In the genomic region with DNA sequence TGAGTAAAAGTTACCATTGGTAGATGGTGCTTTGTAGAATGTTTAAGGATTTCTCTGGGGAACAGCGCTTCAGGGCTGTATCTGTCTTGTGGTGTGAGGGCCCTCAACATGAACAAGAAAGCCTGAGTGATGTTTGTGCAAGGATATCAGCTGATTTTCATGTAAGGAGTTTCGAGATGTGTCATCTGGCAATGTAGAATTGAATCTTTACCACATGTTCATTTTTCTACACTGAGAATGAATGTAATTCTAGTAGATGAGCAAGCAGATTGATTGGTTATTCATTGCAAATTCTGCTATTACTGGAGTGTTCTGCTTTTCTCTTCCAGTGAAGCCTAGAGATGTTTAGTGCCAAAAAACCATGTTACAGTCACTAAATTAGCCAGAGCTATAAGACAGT, we compare ENCODE assay signal across 9 cellular contexts.
A peak's percentile ranks its signal among the peaks of the same experiment; 100 is the strongest.
DNase-seq lines count a peak whose midpoint lies in the region; ATAC-seq, FAIRE-seq and TF ChIP-seq lines count a peak whose summit lies in the region.
"Had no signal": no experiment of that assay in that cellular context is flagged by ENCODE, and none has a peak within 500 bp of the region (broad histone marks: within the 10 kb centered on the region; RNA-seq: fewer than 3 reads in every experiment).

No MANE protein-coding gene starts in this region.

- no peak overlapping the region for H2BK15ac ChIP-seq in mesendoderm (replicated peaks; ENCODE audit: low read depth)

- H3K9me3 Mint-ChIP-seq in CD14-positive monocyte: peaks cover 0 to 4% (median 0%) of the 10 kb centered on the region in 7 donors

- no peak overlapping the region for H3K56ac ChIP-seq in mesendoderm (ENCODE audit: low read length)

- H3K4me1 ChIP-seq in mesendoderm (ENCODE audit: control insufficient read depth, low read depth, low read length): no peaks in the 10 kb centered on the region
- no peaks in the 10 kb centered on the region for H3K4me1 ChIP-seq in Karpas-422 (ENCODE audit: low read length)

- H3K9me3 ChIP-seq in Karpas-422 (ENCODE audit: low read length): no peaks in the 10 kb centered on the region

- H3K27ac ChIP-seq in mesendoderm (ENCODE audit: low read depth, low read length) (no peak overlapping the region), Karpas-422 (ENCODE audit: low read length) (no peak overlapping the region)

- H2AFZ ChIP-seq in Karpas-422 (ENCODE audit: low read length): no peak overlapping the region

- H2BK5ac ChIP-seq in mesendoderm (ENCODE audit: low read length): no peak overlapping the region

- H2AK5ac ChIP-seq in mesendoderm (ENCODE audit: low read length): no peak overlapping the region

- H3K4me3 ChIP-seq in mesendoderm (ENCODE audit: low read length) (no peak overlapping the region), Karpas-422 (ENCODE audit: low read length) (no peak overlapping the region)

- H3K27ac Mint-ChIP-seq in CD14-positive monocyte: no peak overlapping the region

- H3K27me3 Mint-ChIP-seq in CD14-positive monocyte (ENCODE audit: low read depth in 3 of 3): peaks cover 0 to 1% (median 0%) of the 10 kb centered on the region in 3 donors

- no peak overlapping the region for H3K4me3 Mint-ChIP-seq in CD14-positive monocyte

- H3K27me3 ChIP-seq in mesendoderm (ENCODE audit: insufficient read depth, low read length, poor library complexity) (no peaks in the 10 kb centered on the region), Karpas-422 (ENCODE audit: low read length) (no peaks in the 10 kb centered on the region)

- no peak overlapping the region for H3K23ac ChIP-seq in mesendoderm (ENCODE audit: low read length)

- H3K18ac ChIP-seq in mesendoderm (ENCODE audit: low read length): no peak overlapping the region

- H4K20me1 ChIP-seq in Karpas-422 (ENCODE audit: insufficient read depth, low read depth, low read length): no peaks in the 10 kb centered on the region

- H3K9ac ChIP-seq in mesendoderm (ENCODE audit: low read length) (no peak overlapping the region), Karpas-422 (ENCODE audit: low read length) (no peak overlapping the region)

- H3K4me1 Mint-ChIP-seq in CD14-positive monocyte: peaks cover 20% of the 10 kb centered on the region

- H3K79me2 ChIP-seq in mesendoderm (ENCODE audit: control insufficient read depth, insufficient read depth, low read length) (no peaks in the 10 kb centered on the region), Karpas-422 (ENCODE audit: low read length) (no peaks in the 10 kb centered on the region)

- H3K79me1 ChIP-seq in mesendoderm (ENCODE audit: low read length): no peaks in the 10 kb centered on the region

- peak; percentile 58 for FAIRE-seq in GM18507 (lab: Jason Lieb, UNC)

- intact Hi-C loops in CD14-positive monocyte (cut with micrococcal nuclease): no loop called here

- TF ChIP-seq CTCF in CD14-positive monocyte (IDR thresholded peaks at IDR 0.05): no peak

- no peak overlapping the region for H2BK120ac ChIP-seq in mesendoderm (ENCODE audit: low read depth, low read length)

- H3K36me3 ChIP-seq in mesendoderm (ENCODE audit: control insufficient read depth, insufficient read depth, low read length): no peaks in the 10 kb centered on the region
- H3K36me3 ChIP-seq in Karpas-422 (ENCODE audit: insufficient read depth, low read length): no peaks in the 10 kb centered on the region

- H3K4ac ChIP-seq in mesendoderm (ENCODE audit: low read depth, low read length): no peak overlapping the region

- no peaks in the 10 kb centered on the region for H3K36me3 Mint-ChIP-seq in CD14-positive monocyte

- H3K4me2 ChIP-seq in mesendoderm (ENCODE audit: low read length) (no peak overlapping the region), Karpas-422 (ENCODE audit: low read depth, low read length, poor library complexity, severe bottlenecking) (no peak overlapping the region)

- H3K9me2 ChIP-seq in Karpas-422 (replicated peaks; ENCODE audit: insufficient read depth, low read length): no peaks in the 10 kb centered on the region

- no peak overlapping the region for H4K5ac ChIP-seq in mesendoderm (ENCODE audit: low read length)

- no peak overlapping the region for H4K8ac ChIP-seq in mesendoderm (ENCODE audit: low read depth, low read length)

- WGBS in mesendoderm (ENCODE audit: extremely low coverage, insufficient coverage, low lambda C conversion rate): no CpG with 5 or more reads among the region's 2 CpGs

- DNase-seq in GM18507 (ENCODE audit: extremely low spot score, insufficient read length, low read depth) (peak; percentile 25), fibroblast of peridontal ligament (ENCODE audit: extremely low read depth) (peak; percentile 95), NCI-H748 treated with DMSO at 0.1 percent for 48 hours (lab: John Stamatoyannopoulos, UW) (no peak), CD14-positive monocyte (ENCODE audit: low spot score) (no peak), mesendoderm (no peak), Karpas-422 (no peak)
- DNase-seq: NCI-H146 had no signal

- ATAC-seq in GM21360 (IDR thresholded peaks at IDR 0.05; ENCODE audit: unreplicated experiment) (peak; percentile 52), HG03108 (IDR thresholded peaks at IDR 0.05; ENCODE audit: unreplicated experiment) (peak; percentile 87)

Comparison
In these comparisons a context has a peak if more than half of its experiments do, and no peak if none do; other contexts are left out.
1. DNase-seq: peak in GM18507 (single experiment) and fibroblast of peridontal ligament (single experiment); none in NCI-H748 treated with DMSO at 0.1 percent for 48 hours (single experiment), CD14-positive monocyte (single experiment), mesendoderm (single experiment) and Karpas-422 (single experiment).